ENCODE assay signal across 8 cellular contexts in genomic region chr6:138107078-138107751, GRCh38. TPM values are rescaled to one million over a fixed set of nuclear protein-coding genes. Genes with fewer than 3 reads are reported as not detected.
DNase-seq lines count a peak whose midpoint lies in the region; ATAC-seq, FAIRE-seq and TF ChIP-seq lines count a peak whose summit lies in the region.

TSS of gene PERP (minus strand) at chr6:138107419. CDS start at chr6:138107340, 79 bp downstream.

- no peaks in the 10 kb centered on the region for H3K79me2 ChIP-seq in GM12878 (ENCODE audit: control insufficient read depth, insufficient read depth, low read length)

- peak; percentile 75 for DNase-seq in HT1080 (ENCODE audit: low read depth)
- peak; percentile 69 for DNase-seq in T-helper 9 cell
- DNase-seq in GM12878 (ENCODE audit: low read depth, low spot score) = no peak
- no peak for DNase-seq in skeletal muscle cell (ENCODE audit: low read depth)

- in situ Hi-C loops in GM12878 (cut with MboI) = no loop called here

- no peak for TF ChIP-seq EP300 in GM12878 (IDR thresholded peaks at IDR 0.05; ENCODE audit: borderline replicate concordance in 1 of 2, control insufficient read depth in 1 of 2, low read depth in 2 of 2, low read length in 2 of 2)

- H3K27ac ChIP-seq in BLaER1 (no peak within 1 kb of the TSS), GM12878 (ENCODE audit: control insufficient read depth, insufficient read depth) (no peak within 1 kb of the TSS)

- TF ChIP-seq CTCF in GM12878 (IDR thresholded peaks at IDR 0.05 in 2 of 3, conservative IDR thresholded peaks at IDR 0.05 in 1 of 3; ENCODE audit: control insufficient read depth in 2 of 3, extremely low read depth in 1 of 3, insufficient read depth in 1 of 3, low read depth in 3 of 3, low read length in 3 of 3) = peak in 1 of 3 experiments; percentile 10; a peak in 1 of 6 replicates

- no TSS peak for BruUV-seq in GM12878 (replicated peaks; lab: Mats Ljungman, UMichigan)

- no peaks in the 10 kb centered on the region for H3K9me3 ChIP-seq in BLaER1
- no peaks in the 10 kb centered on the region for H3K9me3 ChIP-seq in GM12878 (replicated peaks; ENCODE audit: control insufficient read depth, insufficient read depth, low read length)

- intact Hi-C loops in GM12878 (cut with micrococcal nuclease; ENCODE audit: unreplicated experiment) = loop anchor here (5.0 kb wide), 2 partner anchors 240 to 440 kb away; partner anchors contain the start of gene TNFAIP3

- SMC1A ChIA-PET in GM12878 (lab: Charles Lee; ENCODE audit: uncharacterized antibody, unreplicated experiment) = interaction anchor here (0.7 to 3.5 kb wide), 11 partner anchors 8 to 403 kb away, joined by 3 to 62 read pairs (median 4); partner anchors contain the start of gene SMIM28

- no peak for TF ChIP-seq POLR2A in GM12878 (IDR thresholded peaks at IDR 0.05; ENCODE audit: low read depth, low read length)

- H3K4me2 ChIP-seq in BLaER1 (peak within 1 kb of the TSS; percentile 77), GM12878 (ENCODE audit: control insufficient read depth, insufficient read depth) (peak within 1 kb of the TSS; percentile 86)

- RAD21 ChIA-PET in GM12878 (lab: Charles Lee; ENCODE audit: unreplicated experiment) = interaction anchor here (0.6 to 3.5 kb wide), 11 partner anchors 10 to 172 kb away, joined by 3 to 37 read pairs (median 8); no protein-coding TSS in a partner anchor

- ATAC-seq in GM19395 (IDR thresholded peaks at IDR 0.05; ENCODE audit: unreplicated experiment) (peak; percentile 74), GM12878 (peak; percentile 90), GM19328 (IDR thresholded peaks at IDR 0.05; ENCODE audit: unreplicated experiment) (no peak)

- H3K27me3 ChIP-seq in BLaER1 = peaks cover 54% of the 10 kb centered on the region
- H3K27me3 ChIP-seq in GM12878 (replicated peaks in 1 of 2; ENCODE audit: control insufficient read depth in 2 of 2, insufficient read depth in 2 of 2, low read length in 1 of 2) = peaks cover 2 to 31% of the 10 kb centered on the region in 2 experiments

- POLR2A ChIA-PET in GM12878 (lab: Charles Lee) = interaction anchor here (1.5 kb wide), 1 partner anchor 105 kb away, joined by 4 read pairs; no protein-coding TSS in a partner anchor

- H3K9ac ChIP-seq in BLaER1 (no peak within 1 kb of the TSS), GM12878 (ENCODE audit: control insufficient read depth, insufficient read depth, low read length) (no peak within 1 kb of the TSS)

- no peak for FAIRE-seq in GM12878 (lab: Jason Lieb, UNC)

- TF ChIP-seq RAD21 in GM12878 (IDR thresholded peaks at IDR 0.05; ENCODE audit: insufficient read depth, low read depth, low read length) = no peak

- H3K4me3 ChIP-seq in BLaER1 (peak within 1 kb of the TSS; percentile 60), GM12878 (peak within 1 kb of the TSS; percentile 54), iPS-11a (ENCODE audit: low read depth, low read length) (peak within 1 kb of the TSS; percentile 78), skeletal muscle cell (ENCODE audit: low read depth, low read length) (peak within 1 kb of the TSS; percentile 66)

- H3K4me1 ChIP-seq in BLaER1 (peaks cover 10% of the 10 kb centered on the region), GM12878 (ENCODE audit: control insufficient read depth, insufficient read depth, low read length) (0 out of 2 replicates have a peak, but pooled peaks cover 5% of the 10 kb centered on the region)

- CTCF ChIA-PET in GM12878 (lab: Yijun Ruan, JAX) = interaction anchor here (0.6 to 3.8 kb wide), 8 partner anchors 8 to 655 kb away, joined by 5 to 52 read pairs (median 27); no protein-coding TSS in a partner anchor

- H3K36me3 ChIP-seq in BLaER1 (no peaks in the 10 kb centered on the region), GM12878 (ENCODE audit: control insufficient read depth in 2 of 2, insufficient read depth in 2 of 2, low read length in 1 of 2) (no peaks in the 10 kb centered on the region)

- peak within 1 kb of the TSS; percentile 39 for H2AFZ ChIP-seq in GM12878 (ENCODE audit: control insufficient read depth, low read depth, low read length)

- H4K20me1 ChIP-seq in BLaER1 = peaks cover 30% of the 10 kb centered on the region
- no peaks in the 10 kb centered on the region for H4K20me1 ChIP-seq in GM12878 (ENCODE audit: control insufficient read depth, insufficient read depth)

- 4% methylated on average over 73 of the region's 83 CpGs for WGBS in GM12878 (ENCODE audit: insufficient coverage, insufficient replicate concordance, low lambda C conversion rate, missing lambda C conversion rate)

TF ChIP-seq in GM12878, 131 proteins besides CTCF, POLR2A, EP300 and RAD21 (continues in another document):
- TF ChIP-seq SMARCA5 (IDR thresholded peaks at IDR 0.05) (peak; percentile 87), ZBTB4 (CRISPR knock-in tag; IDR thresholded peaks at IDR 0.05) (no peak), NFXL1 (IDR thresholded peaks at IDR 0.05; ENCODE audit: borderline replicate concordance) (no peak), PML (IDR thresholded peaks at IDR 0.05; ENCODE audit: low read length) (no peak), POLR2AphosphoS5 (IDR thresholded peaks at IDR 0.05; ENCODE audit: low read length) (no peak), NR2C2 (IDR thresholded peaks at IDR 0.05; ENCODE audit: borderline replicate concordance, control insufficient read depth, insufficient read length, low read depth) (no peak), EZH2 (IDR thresholded peaks at IDR 0.05; ENCODE audit: borderline replicate concordance, control insufficient read depth, low read depth, low read length) (no peak), IKZF1 (conservative IDR thresholded peaks at IDR 0.05) (peak; percentile 58), NR2F1 (conservative IDR thresholded peaks at IDR 0.05) (0 out of 2 replicates have a peak, but pooled peaks have one; percentile 16), SUZ12 (IDR thresholded peaks at IDR 0.05; ENCODE audit: unreplicated experiment) (peak; percentile 87)

RNA-seq across cellular contexts. Expression of gene PERP, which starts in this region (rescaled TPM):
- total RNA-seq in HT1080 (2014; rRNA removed; shearing (Covaris generic)) = 39.9 and 60.2 TPM in 2 replicates
- 88.2 and 102 TPM in 2 replicates for polyA plus RNA-seq in HT1080 (2015; cell fraction: cytosol; rRNA removed)
- 44.3 and 51.5 TPM in 2 replicates for polyA plus RNA-seq in HT1080 (2015; cell fraction: nucleus; rRNA removed)
- 0.33 and 0.42 TPM in 2 replicates for total RNA-seq in GM12878 (2013; cell fraction: nucleolus; rRNA removed)
- total RNA-seq in GM12878 (2014; rRNA removed) = 0.45 and 0.87 TPM in 2 replicates
- 0.54 and 0.64 TPM in 2 replicates for total RNA-seq in GM12878 (2014; rRNA removed; fragmentation: Illumina TruSeq; extraction: Trizol)
- total RNA-seq in GM12878 (2021) = 0.92 and 1.1 TPM in 2 replicates
- 0.25 TPM for polyA plus RNA-seq in GM12878 (2011; ENCODE audit: low read depth)
- 1.9 and 2.3 TPM in 2 replicates for polyA plus RNA-seq in GM12878 (2011; rRNA removed)
- 1.2 and 1.4 TPM in 2 replicates for polyA plus RNA-seq in GM12878 (2011; cell fraction: cytosol; rRNA removed)
- 0.37 and 0.54 TPM in 2 replicates for polyA plus RNA-seq in GM12878 (2011; cell fraction: nucleus; rRNA removed)
- 0.54 and 1.2 TPM in 2 replicates for polyA plus RNA-seq in GM12878 (2012)
- polyA plus RNA-seq in GM12878 (2014; fragmentation: Illumina TruSeq; extraction: Trizol) = 0.78 and 0.89 TPM in 2 replicates
- polyA plus RNA-seq in GM12878 (2014; fragmentation: Nextera tagmentation; extraction: Ambion mirVana) = under 1 TPM; 0.37 to 0.60 TPM
- polyA plus RNA-seq in GM12878 (2014; rRNA removed) = 0.73 and 0.74 TPM in 2 replicates
- 1 to 10 TPM; 2.1 to 2.4 TPM for polyA plus RNA-seq in GM12878 (2016; fragmentation: Nextera tagmentation; extraction: Ambion mirVana)
- polyA minus RNA-seq in GM12878 (2011; rRNA and poly(A)+ RNA removed) = 1.2 and 1.3 TPM in 2 replicates
- 1.1 and 1.7 TPM in 2 replicates for polyA minus RNA-seq in GM12878 (2011; cell fraction: cytosol; rRNA and poly(A)+ RNA removed)
- polyA minus RNA-seq in GM12878 (2011; cell fraction: nucleus; rRNA and poly(A)+ RNA removed) = 0.24 and 0.57 TPM in 2 replicates

Comparison
In these comparisons a context has a peak if more than half of its experiments do, and no peak if none do; other contexts are left out.
1. RNA of gene PERP (total RNA-seq): 39.9 to 60.2 TPM in HT1080; 0.33 to 1.1 TPM in GM12878; every median in the first group is over 10 times any median in the second.
2. DNase-seq: peak in HT1080 (single experiment) and T-helper 9 cell (single experiment); none in GM12878 (single experiment) and skeletal muscle cell (single experiment).
3. Peak in every context shown above with its lines, with median percentiles within 50 percentile points of each other: H3K4me3 ChIP-seq.